ENCODE assay signal across 17 cellular contexts in genomic region chr18:74081966-74082365, GRCh38.
DNase-seq lines count a peak whose midpoint lies in the region; ATAC-seq lines count a peak whose summit lies in the region.
"Had no signal": no experiment of that assay in that cellular context is flagged by ENCODE, and none has a peak within 500 bp of the region (broad histone marks: within the 10 kb centered on the region; RNA-seq: fewer than 3 reads in every experiment).

No MANE protein-coding gene starts in this region.

- no peak for DNase-seq in activated CD4-positive, alpha-beta memory T cell treated with anti-CD3 and anti-CD28 coated beads for 36 hours
- DNase-seq in activated CD4-positive, alpha-beta memory T cell treated with anti-CD3 and anti-CD28 coated beads, Interleukin-2, amount 10 ng/mL, durations not matched to agents 7 days and 5 days = no peak
- DNase-seq in CD8-positive, alpha-beta memory T cell = no peak
- DNase-seq in activated T-helper 1 cell treated with anti-CD3 and anti-CD28 coated beads, Interleukin-12 subunit alpha, Interleukin-12 subunit beta, Interleukin-2, Interleukin-4 antibody, amounts not matched to agents 30 ng/mL and 10 ng/mL and 1 ng/mL, durations not matched to agents 14 hours and 24 hours and 36 hours (ENCODE audit: low spot score) = no peak
- no peak for DNase-seq in naive thymus-derived CD4-positive, alpha-beta T cell
- DNase-seq in SJCRH30 (no peak), HUDEP-2 (lab: John Stamatoyannopoulos, UW; ENCODE audit: unreplicated experiment in 76 of 76) (no peak), DMS153 treated with DMSO at 0.1 percent for 48 hours (lab: John Stamatoyannopoulos, UW; ENCODE audit: unreplicated experiment) (no peak)
- DNase-seq: DMS79 treated with DMSO at 0.1 percent for 48 hours, esophagus squamous epithelium had no signal

- peaks cover 14% of the 10 kb centered on the region for H3K4me1 Mint-ChIP-seq in activated CD4-positive, alpha-beta memory T cell treated with anti-CD3 and anti-CD28 coated beads for 36 hours (ENCODE audit: low read depth)
- peaks cover 14% of the 10 kb centered on the region for H3K4me1 Mint-ChIP-seq in activated CD4-positive, alpha-beta memory T cell treated with anti-CD3 and anti-CD28 coated beads, Interleukin-2, amount 10 ng/mL, durations not matched to agents 7 days and 5 days
- peaks cover 13 to 18% (median 15%) of the 10 kb centered on the region in 3 donors for H3K4me1 Mint-ChIP-seq in CD8-positive, alpha-beta memory T cell
- H3K4me1 Mint-ChIP-seq in activated T-helper 1 cell treated with anti-CD3 and anti-CD28 coated beads, Interleukin-12 subunit alpha, Interleukin-12 subunit beta, Interleukin-2, Interleukin-4 antibody, amounts not matched to agents 30 ng/mL and 10 ng/mL and 1 ng/mL, durations not matched to agents 14 hours and 24 hours and 36 hours (ENCODE audit: low read depth) = peaks cover 24% of the 10 kb centered on the region
- H3K4me1 Mint-ChIP-seq in naive thymus-derived CD4-positive, alpha-beta T cell = peaks cover 7 to 24% (median 21%) of the 10 kb centered on the region in 7 donors

- H3K36me3 Mint-ChIP-seq in activated CD4-positive, alpha-beta memory T cell treated with anti-CD3 and anti-CD28 coated beads for 36 hours = no peaks in the 10 kb centered on the region
- no peaks in the 10 kb centered on the region for H3K36me3 Mint-ChIP-seq in activated CD4-positive, alpha-beta memory T cell treated with anti-CD3 and anti-CD28 coated beads, Interleukin-2, amount 10 ng/mL, durations not matched to agents 7 days and 5 days (ENCODE audit: low read depth)
- H3K36me3 Mint-ChIP-seq in CD8-positive, alpha-beta memory T cell = no peaks in the 10 kb centered on the region
- peaks cover 1% of the 10 kb centered on the region for H3K36me3 Mint-ChIP-seq in activated T-helper 1 cell treated with anti-CD3 and anti-CD28 coated beads, Interleukin-12 subunit alpha, Interleukin-12 subunit beta, Interleukin-2, Interleukin-4 antibody, amounts not matched to agents 30 ng/mL and 10 ng/mL and 1 ng/mL, durations not matched to agents 14 hours and 24 hours and 36 hours (ENCODE audit: low read depth)
- H3K36me3 Mint-ChIP-seq in naive thymus-derived CD4-positive, alpha-beta T cell = no peaks in the 10 kb centered on the region
- H3K36me3 Mint-ChIP-seq: CD14-positive monocyte had no signal

- CTCF ChIA-PET in activated CD4-positive, alpha-beta memory T cell treated with anti-CD3 and anti-CD28 coated beads for 36 hours (lab: Charles Lee) = interaction anchor here (0.8 to 2.3 kb wide), 16 partner anchors 14 to 412 kb away, joined by 3 to 16 read pairs (median 5); no protein-coding TSS in a partner anchor
- CTCF ChIA-PET in activated CD4-positive, alpha-beta memory T cell treated with anti-CD3 and anti-CD28 coated beads, Interleukin-2, amount 10 ng/mL, durations not matched to agents 7 days and 5 days (lab: Charles Lee) = interaction anchor here (0.9 to 1.9 kb wide), 10 partner anchors 8 to 470 kb away, joined by 3 to 10 read pairs (median 4); no protein-coding TSS in a partner anchor
- CTCF ChIA-PET in CD8-positive, alpha-beta memory T cell (lab: Charles Lee) = interaction anchor here (1.1 to 2.0 kb wide), 6 partner anchors 10 to 470 kb away, joined by 3 to 7 read pairs (median 6); no protein-coding TSS in a partner anchor
- CTCF ChIA-PET in naive thymus-derived CD4-positive, alpha-beta T cell (lab: Charles Lee) = interaction anchor here (0.7 to 2.9 kb wide), 11 partner anchors 13 to 824 kb away, joined by 3 to 41 read pairs (median 14); partner anchors contain the start of gene CNDP2

- intact Hi-C loops in activated CD4-positive, alpha-beta memory T cell treated with anti-CD3 and anti-CD28 coated beads for 36 hours (cut with micrococcal nuclease) = loop anchor here (1.0 to 10.0 kb wide), 5 partner anchors 35 to 1663 kb away; partner anchors contain the start of gene TIMM21
- intact Hi-C loops in activated T-helper 1 cell treated with anti-CD3 and anti-CD28 coated beads, Interleukin-12 subunit alpha, Interleukin-12 subunit beta, Interleukin-2, Interleukin-4 antibody, amounts not matched to agents 30 ng/mL and 10 ng/mL and 1 ng/mL, durations not matched to agents 14 hours and 24 hours and 36 hours (cut with micrococcal nuclease) = loop anchor here (1.0 to 10.0 kb wide), 5 partner anchors 35 to 513 kb away; partner anchors contain the start of gene ZNF407
- intact Hi-C loops in naive thymus-derived CD4-positive, alpha-beta T cell (cut with micrococcal nuclease) = loop anchor here (1.0 to 5.0 kb wide), 16 partner anchors 18 to 515 kb away; partner anchors contain the start of genes CNDP2 (in 2 of the 2), CYB5A (in 1 of the 2), FBXO15 (in 1 of the 2) and TIMM21 (in 1 of the 2)

- H3K9me3 ChIP-seq in CD8-positive, alpha-beta memory T cell (ENCODE audit: low read length) = no peaks in the 10 kb centered on the region
- no peaks in the 10 kb centered on the region for H3K9me3 ChIP-seq in naive thymus-derived CD4-positive, alpha-beta T cell (ENCODE audit: control insufficient read depth in 2 of 3, low read length in 3 of 3)
- H3K9me3 ChIP-seq in SJCRH30 (replicated peaks) = no peaks in the 10 kb centered on the region
- H3K9me3 ChIP-seq: esophagus squamous epithelium, thoracic aorta had no signal

- no peaks in the 10 kb centered on the region for H3K27me3 ChIP-seq in CD8-positive, alpha-beta memory T cell (ENCODE audit: insufficient read depth, low read length, poor library complexity, severe bottlenecking)
- no peaks in the 10 kb centered on the region for H3K27me3 ChIP-seq in naive thymus-derived CD4-positive, alpha-beta T cell (ENCODE audit: control insufficient read depth in 2 of 2, insufficient read depth in 2 of 2, low read length in 2 of 2)
- H3K27me3 ChIP-seq in SJCRH30 = no peaks in the 10 kb centered on the region
- H3K27me3 ChIP-seq: brain microvascular endothelial cell, esophagus squamous epithelium had no signal

- H3K36me3 ChIP-seq in CD8-positive, alpha-beta memory T cell (ENCODE audit: insufficient read depth, low read length) = no peaks in the 10 kb centered on the region
- no peaks in the 10 kb centered on the region for H3K36me3 ChIP-seq in naive thymus-derived CD4-positive, alpha-beta T cell (ENCODE audit: control insufficient read depth in 2 of 3, insufficient read depth in 3 of 3, low read length in 3 of 3)
- no peaks in the 10 kb centered on the region for H3K36me3 ChIP-seq in SJCRH30
- H3K36me3 ChIP-seq: brain microvascular endothelial cell, esophagus squamous epithelium, thoracic aorta had no signal

- peaks cover 20% of the 10 kb centered on the region for H3K4me1 ChIP-seq in CD8-positive, alpha-beta memory T cell (ENCODE audit: insufficient read depth, low read length)
- peaks cover 0 to 16% of the 10 kb centered on the region in 2 donors for H3K4me1 ChIP-seq in naive thymus-derived CD4-positive, alpha-beta T cell (ENCODE audit: control insufficient read depth in 2 of 2, insufficient read depth in 2 of 2, low read length in 2 of 2)
- H3K4me1 ChIP-seq in SJCRH30 = no peaks in the 10 kb centered on the region
- H3K4me1 ChIP-seq: esophagus squamous epithelium, parathyroid adenoma had no signal

- H3K27ac ChIP-seq in CD8-positive, alpha-beta memory T cell (ENCODE audit: low read depth, low read length) = no peak overlapping the region
- H3K27ac ChIP-seq in naive thymus-derived CD4-positive, alpha-beta T cell (ENCODE audit: low read depth, low read length) = peak overlapping the region; percentile 74
- H3K27ac ChIP-seq in SJCRH30 = no peak overlapping the region
- H3K27ac ChIP-seq: brain microvascular endothelial cell, esophagus squamous epithelium, parathyroid adenoma, RWPE1, thoracic aorta had no signal

- H3K4me3 ChIP-seq in CD8-positive, alpha-beta memory T cell (ENCODE audit: low read length) = no peak overlapping the region
- H3K4me3 ChIP-seq in naive thymus-derived CD4-positive, alpha-beta T cell (ENCODE audit: low read length) = no peak overlapping the region
- H3K4me3 ChIP-seq in SJCRH30 = no peak overlapping the region
- H3K4me3 ChIP-seq: esophagus squamous epithelium, GM23338, thoracic aorta had no signal

- H3K4me3 Mint-ChIP-seq in activated CD4-positive, alpha-beta memory T cell treated with anti-CD3 and anti-CD28 coated beads for 36 hours = no peak overlapping the region
- no peak overlapping the region for H3K4me3 Mint-ChIP-seq in activated CD4-positive, alpha-beta memory T cell treated with anti-CD3 and anti-CD28 coated beads, Interleukin-2, amount 10 ng/mL, durations not matched to agents 7 days and 5 days
- peak overlapping the region in 2 of 7 donors; percentile 76 to 86 for H3K4me3 Mint-ChIP-seq in CD8-positive, alpha-beta memory T cell
- peak overlapping the region; percentile 85 for H3K4me3 Mint-ChIP-seq in activated T-helper 1 cell treated with anti-CD3 and anti-CD28 coated beads, Interleukin-12 subunit alpha, Interleukin-12 subunit beta, Interleukin-2, Interleukin-4 antibody, amounts not matched to agents 30 ng/mL and 10 ng/mL and 1 ng/mL, durations not matched to agents 14 hours and 24 hours and 36 hours
- H3K4me3 Mint-ChIP-seq in naive thymus-derived CD4-positive, alpha-beta T cell = peak overlapping the region in 9 of 10 donors; percentile 71 to 96 (median 87)
- H3K4me3 Mint-ChIP-seq: GM23338 had no signal

- POLR2A ChIA-PET in activated CD4-positive, alpha-beta memory T cell treated with anti-CD3 and anti-CD28 coated beads for 36 hours (lab: Charles Lee) = interaction anchor here (1.6 kb wide), 1 partner anchor 18 kb away, joined by 4 read pairs; no protein-coding TSS in a partner anchor
- POLR2A ChIA-PET in activated CD4-positive, alpha-beta memory T cell treated with anti-CD3 and anti-CD28 coated beads, Interleukin-2, amount 10 ng/mL, durations not matched to agents 7 days and 5 days (lab: Charles Lee) = interaction anchor here (1.3 to 2.1 kb wide), 3 partner anchors 9 to 58 kb away, joined by 4 to 5 read pairs (median 4); no protein-coding TSS in a partner anchor
- POLR2A ChIA-PET in CD8-positive, alpha-beta memory T cell (lab: Charles Lee) = interaction anchor here (0.5 kb wide), 1 partner anchor 1121 kb away, joined by 3 read pairs; no protein-coding TSS in a partner anchor
- POLR2A ChIA-PET in naive thymus-derived CD4-positive, alpha-beta T cell (lab: Charles Lee) = interaction anchor here (0.6 to 2.4 kb wide), 5 partner anchors 17 to 515 kb away, joined by 3 to 47 read pairs (median 6); no protein-coding TSS in a partner anchor

- H3K27ac Mint-ChIP-seq in activated CD4-positive, alpha-beta memory T cell treated with anti-CD3 and anti-CD28 coated beads for 36 hours = peak overlapping the region; percentile 73
- no peak overlapping the region for H3K27ac Mint-ChIP-seq in activated CD4-positive, alpha-beta memory T cell treated with anti-CD3 and anti-CD28 coated beads, Interleukin-2, amount 10 ng/mL, durations not matched to agents 7 days and 5 days
- peak overlapping the region in 5 of 8 donors; percentile 17 to 98 (median 92) for H3K27ac Mint-ChIP-seq in CD8-positive, alpha-beta memory T cell
- peak overlapping the region; percentile 97 for H3K27ac Mint-ChIP-seq in activated T-helper 1 cell treated with anti-CD3 and anti-CD28 coated beads, Interleukin-12 subunit alpha, Interleukin-12 subunit beta, Interleukin-2, Interleukin-4 antibody, amounts not matched to agents 30 ng/mL and 10 ng/mL and 1 ng/mL, durations not matched to agents 14 hours and 24 hours and 36 hours
- peak overlapping the region; percentile 93 to 98 (median 96) for H3K27ac Mint-ChIP-seq in naive thymus-derived CD4-positive, alpha-beta T cell
- H3K27ac Mint-ChIP-seq: GM23338 had no signal

- ATAC-seq in naive thymus-derived CD4-positive, alpha-beta T cell = no peak

- no peaks in the 10 kb centered on the region for H3K27me3 Mint-ChIP-seq in activated CD4-positive, alpha-beta memory T cell treated with anti-CD3 and anti-CD28 coated beads for 36 hours
- H3K27me3 Mint-ChIP-seq in activated CD4-positive, alpha-beta memory T cell treated with anti-CD3 and anti-CD28 coated beads, Interleukin-2, amount 10 ng/mL, durations not matched to agents 7 days and 5 days = no peaks in the 10 kb centered on the region
- peaks cover 0 to 6% of the 10 kb centered on the region in 2 donors for H3K27me3 Mint-ChIP-seq in CD8-positive, alpha-beta memory T cell
- peaks cover 5% of the 10 kb centered on the region for H3K27me3 Mint-ChIP-seq in activated T-helper 1 cell treated with anti-CD3 and anti-CD28 coated beads, Interleukin-12 subunit alpha, Interleukin-12 subunit beta, Interleukin-2, Interleukin-4 antibody, amounts not matched to agents 30 ng/mL and 10 ng/mL and 1 ng/mL, durations not matched to agents 14 hours and 24 hours and 36 hours (ENCODE audit: insufficient read depth)
- H3K27me3 Mint-ChIP-seq in naive thymus-derived CD4-positive, alpha-beta T cell = no peaks in the 10 kb centered on the region

- H3K9me3 Mint-ChIP-seq in activated CD4-positive, alpha-beta memory T cell treated with anti-CD3 and anti-CD28 coated beads for 36 hours = no peaks in the 10 kb centered on the region
- H3K9me3 Mint-ChIP-seq in activated CD4-positive, alpha-beta memory T cell treated with anti-CD3 and anti-CD28 coated beads, Interleukin-2, amount 10 ng/mL, durations not matched to agents 7 days and 5 days = no peaks in the 10 kb centered on the region
- no peaks in the 10 kb centered on the region for H3K9me3 Mint-ChIP-seq in CD8-positive, alpha-beta memory T cell
- H3K9me3 Mint-ChIP-seq in activated T-helper 1 cell treated with anti-CD3 and anti-CD28 coated beads, Interleukin-12 subunit alpha, Interleukin-12 subunit beta, Interleukin-2, Interleukin-4 antibody, amounts not matched to agents 30 ng/mL and 10 ng/mL and 1 ng/mL, durations not matched to agents 14 hours and 24 hours and 36 hours = no peaks in the 10 kb centered on the region
- peaks cover 0 to 2% (median 0%) of the 10 kb centered on the region in 11 donors for H3K9me3 Mint-ChIP-seq in naive thymus-derived CD4-positive, alpha-beta T cell
- H3K9me3 Mint-ChIP-seq: CD14-positive monocyte; effector memory CD8-positive, alpha-beta T cell; GM23338 had no signal

Comparison
In these comparisons a context has a peak if more than half of its experiments do, and no peak if none do; other contexts are left out.
1. H3K4me3 Mint-ChIP-seq: peak in activated T-helper 1 cell treated with anti-CD3 and anti-CD28 coated beads, Interleukin-12 subunit alpha, Interleukin-12 subunit beta, Interleukin-2, Interleukin-4 antibody, amounts not matched to agents 30 ng/mL and 10 ng/mL and 1 ng/mL, durations not matched to agents 14 hours and 24 hours and 36 hours (single experiment) and naive thymus-derived CD4-positive, alpha-beta T cell (9 of 10); none in activated CD4-positive, alpha-beta memory T cell treated with anti-CD3 and anti-CD28 coated beads for 36 hours (single experiment) and activated CD4-positive, alpha-beta memory T cell treated with anti-CD3 and anti-CD28 coated beads, Interleukin-2, amount 10 ng/mL, durations not matched to agents 7 days and 5 days (single experiment).